ENCODE assay signal across 25 cellular contexts in genomic region chr4:36388710-36389109, GRCh38.
"Had no signal": no experiment of that assay in that cellular context is flagged by ENCODE, and none has a peak within 500 bp of the region (broad histone marks: within the 10 kb centered on the region; RNA-seq: fewer than 3 reads in every experiment).

No MANE protein-coding gene starts in this region.

- H3K27ac ChIP-seq: lower lobe of right lung, neutrophil, pancreas, psoas muscle, right atrium auricular region, spleen, thoracic aorta, upper lobe of left lung had no signal

- H3K4me1 ChIP-seq: lower lobe of right lung, pancreas, psoas muscle, right atrium auricular region had no signal

- H3K9me3 ChIP-seq: lower lobe of right lung, neutrophil, pancreas, psoas muscle, right atrium auricular region, spleen, thoracic aorta, upper lobe of left lung had no signal

- H3K27me3 Mint-ChIP-seq: brain had no signal

- H3K4me3 ChIP-seq: lower lobe of right lung, pancreas, psoas muscle, right atrium auricular region, spleen, thoracic aorta, upper lobe of left lung had no signal

- H3K27ac Mint-ChIP-seq: activated T-helper 2 cell treated with anti-CD3 and anti-CD28 coated beads, Interferon-gamma antibody, Interleukin-2, Interleukin-4, amounts not matched to agents 10 μg/mL and 5 μg/mL and 100 μg/mL, durations not matched to agents 14 hours and 24 hours and 36 hours; brain; immature natural killer cell; natural killer cell had no signal

- H3K9me3 Mint-ChIP-seq: activated T-helper 2 cell treated with anti-CD3 and anti-CD28 coated beads, Interferon-gamma antibody, Interleukin-2, Interleukin-4, amounts not matched to agents 10 μg/mL and 5 μg/mL and 100 μg/mL, durations not matched to agents 14 hours and 24 hours and 36 hours; brain; natural killer cell had no signal

- H3K36me3 ChIP-seq: lower lobe of right lung, neutrophil, pancreas, right atrium auricular region, spleen, thoracic aorta, upper lobe of left lung had no signal

- H3K36me3 Mint-ChIP-seq: brain, immature natural killer cell, natural killer cell had no signal

- H3K4me3 Mint-ChIP-seq: brain, immature natural killer cell, natural killer cell had no signal

- H3K27me3 ChIP-seq: neutrophil, right atrium auricular region, upper lobe of left lung had no signal

- DNase-seq: activated CD4-positive, alpha-beta T cell treated with anti-CD3 and anti-CD28 coated beads for 1 hour; activated CD4-positive, alpha-beta T cell treated with anti-CD3 and anti-CD28 coated beads, Interleukin-2, amount 50 U/mL, for 1 hour; activated naive CD4-positive, alpha-beta T cell; activated T-cell treated with anti-CD3 and anti-CD28 coated beads, Interleukin-2, amount 50 U/mL, for 1 hour; caudate nucleus; effector memory CD4-positive, alpha-beta T cell; foreskin melanocyte; immature natural killer cell; lower lobe of right lung; natural killer cell; pancreas; psoas muscle; spleen; stimulated activated CD4-positive, alpha-beta T cell treated with anti-CD3 and anti-CD28 coated beads, Interleukin-4, amount 100 ng/mL, for 1 hour; stimulated activated naive CD4-positive, alpha-beta T cell treated with Interleukin-2 at 50 U/mL for 16 hours; T-helper 1 cell; T-helper 9 cell; upper lobe of left lung had no signal

- ATAC-seq: esophagus mucosa, left lobe of liver, lower lobe of right lung, natural killer cell, pancreas, psoas muscle had no signal
